Comparison of ENCODE assay signal across 9 cellular contexts in genomic region chr19:2302319-2303208, GRCh38. TPM values are rescaled to one million over a fixed set of nuclear protein-coding genes. Genes with fewer than 3 reads are reported as not detected.
DNase-seq lines count a peak whose midpoint lies in the region; ATAC-seq and TF ChIP-seq lines count a peak whose summit lies in the region.
"Had no signal": no experiment of that assay in that cellular context is flagged by ENCODE, and none has a peak within 500 bp of the region (broad histone marks: within the 10 kb centered on the region; RNA-seq: fewer than 3 reads in every experiment).

No MANE protein-coding gene starts in this region.

- intact Hi-C loops in heart right ventricle (cut with DNase I): no loop called here

- peaks cover 0 to 2% of the 10 kb centered on the region in 2 donors for H3K9me3 Mint-ChIP-seq in stimulated activated naive B cell treated with anti-CD40 and anti-IgM and Interleukin-4, amounts not matched to agents 10 μg/mL and 1 μg/mL and 100 μg/mL, for 72 hours

- DNase-seq in NCI-H82 (lab: John Stamatoyannopoulos, UW) (peak; percentile 41), NCI-H82 treated with DMSO at 0.1 percent for 48 hours (lab: John Stamatoyannopoulos, UW; ENCODE audit: unreplicated experiment) (no peak), heart right ventricle (peak; percentile 57 to 66), Kasumi-1 (lab: John Stamatoyannopoulos, UW) (no peak)
- no peak for DNase-seq in stimulated activated naive B cell treated with anti-CD40 and anti-IgM and Interleukin-4, amounts not matched to agents 10 μg/mL and 1 μg/mL and 100 μg/mL, for 72 hours
- DNase-seq in activated CD4-positive, CD25-positive, alpha-beta regulatory T cell (lab: John Stamatoyannopoulos, UW): no peak
- DNase-seq: NCI-H187 treated with DMSO at 0.1 percent for 48 hours had no signal

- no peak for TF ChIP-seq CTCF in heart right ventricle (IDR thresholded peaks at IDR 0.05)

- H3K36me3 Mint-ChIP-seq in stimulated activated naive B cell treated with anti-CD40 and anti-IgM and Interleukin-4, amounts not matched to agents 10 μg/mL and 1 μg/mL and 100 μg/mL, for 72 hours: peaks cover 2 to 6% of the 10 kb centered on the region in 2 donors

- peaks cover 5 to 13% (median 8%) of the 10 kb centered on the region in 9 donors for H3K4me1 ChIP-seq in heart right ventricle

- H3K27ac ChIP-seq in heart right ventricle: no peak overlapping the region

- peak overlapping the region; percentile 91 for H3K27ac Mint-ChIP-seq in stimulated activated naive B cell treated with anti-CD40 and anti-IgM and Interleukin-4, amounts not matched to agents 10 μg/mL and 1 μg/mL and 100 μg/mL, for 72 hours

- 15 to 18% methylated on average over 62 of the region's 62 CpGs for WGBS in heart right ventricle, 2 donors

- H3K4me3 Mint-ChIP-seq in stimulated activated naive B cell treated with anti-CD40 and anti-IgM and Interleukin-4, amounts not matched to agents 10 μg/mL and 1 μg/mL and 100 μg/mL, for 72 hours: peak overlapping the region; percentile 77 to 80

- peak; percentile 42 to 84 (median 75) for ATAC-seq in heart right ventricle
- ATAC-seq in stimulated activated naive B cell treated with anti-CD40 and anti-IgM and Interleukin-4, amounts not matched to agents 10 μg/mL and 1 μg/mL and 100 μg/mL, for 72 hours (replicated peaks): peak; percentile 57 to 61

- H3K4me3 ChIP-seq in heart right ventricle: peak overlapping the region in 7 of 10 donors; percentile 7 to 39 (median 12)

- H3K27me3 Mint-ChIP-seq in stimulated activated naive B cell treated with anti-CD40 and anti-IgM and Interleukin-4, amounts not matched to agents 10 μg/mL and 1 μg/mL and 100 μg/mL, for 72 hours: peaks cover 11 to 12% of the 10 kb centered on the region in 2 donors

- H3K27me3 ChIP-seq in heart right ventricle: peaks cover 0 to 63% (median 45%) of the 10 kb centered on the region in 7 donors

- H3K36me3 ChIP-seq in heart right ventricle: no peaks in the 10 kb centered on the region

- peaks cover 28 to 54% of the 10 kb centered on the region in 2 donors for H3K4me1 Mint-ChIP-seq in stimulated activated naive B cell treated with anti-CD40 and anti-IgM and Interleukin-4, amounts not matched to agents 10 μg/mL and 1 μg/mL and 100 μg/mL, for 72 hours

- no peaks in the 10 kb centered on the region for H3K9me3 ChIP-seq in heart right ventricle

RNA-seq across cellular contexts. Expression of gene LINGO3, which starts 5.4 kb away (rescaled TPM):
- not detected for total RNA-seq in heart right ventricle
- not detected for polyA plus RNA-seq in heart right ventricle
- total RNA-seq: A172, subcutaneous adipose tissue had no signal

RNA-seq across cellular contexts. Expression of gene PEAK3, which starts 20.6 kb away (rescaled TPM):
- total RNA-seq in heart right ventricle: 1 to 10 TPM in 1 of 10 donors, under 1 TPM in 9; 0.11 to 1.1 (median 0.22) TPM
- polyA plus RNA-seq in heart right ventricle: under 1 TPM; 0.13 to 0.22 TPM

RNA-seq across cellular contexts. Expression of gene LSM7, which starts 25.8 kb away (rescaled TPM):
- 10 to 100 TPM; 29.0 to 48.6 (median 35.2) TPM for total RNA-seq in heart right ventricle
- 100 to 1,000 TPM; 209 to 277 TPM for polyA plus RNA-seq in heart right ventricle

RNA-seq across cellular contexts. Expression of gene SPPL2B, which starts 25.9 kb away (rescaled TPM):
- 10 to 100 TPM; 18.7 to 34.1 (median 21.2) TPM for total RNA-seq in heart right ventricle
- polyA plus RNA-seq in heart right ventricle: 10 to 100 TPM; 17.8 to 69.7 TPM

RNA-seq across cellular contexts. Expression of gene JSRP1, which starts 46.3 kb away (rescaled TPM):
- under 1 TPM in 3 of 10 donors, not detected in 7; 0.31 to 0.72 (median 0.45) TPM for total RNA-seq in heart right ventricle
- polyA plus RNA-seq in heart right ventricle: under 1 TPM in 1 of 2 donors, not detected in 1; 0.29 TPM
- total RNA-seq: A172, subcutaneous adipose tissue had no signal

Comparison
In these comparisons a context has a peak if more than half of its experiments do, and no peak if none do; other contexts are left out.
1. DNase-seq: peak in NCI-H82 (single experiment) and heart right ventricle (2 of 2); none in NCI-H82 treated with DMSO at 0.1 percent for 48 hours (single experiment), stimulated activated naive B cell treated with anti-CD40 and anti-IgM and Interleukin-4, amounts not matched to agents 10 μg/mL and 1 μg/mL and 100 μg/mL, for 72 hours (single experiment), Kasumi-1 (0 of 2) and activated CD4-positive, CD25-positive, alpha-beta regulatory T cell (0 of 4).